Comparison of ENCODE assay signal across 8 cellular contexts in genomic region chr6:152380993-152381898, GRCh38.
DNase-seq lines count a peak whose midpoint lies in the region; ATAC-seq and TF ChIP-seq lines count a peak whose summit lies in the region.

No MANE protein-coding gene starts in this region.

- no peaks in the 10 kb centered on the region for H3K36me3 ChIP-seq in PC-9 (ENCODE audit: low read depth)
- no peaks in the 10 kb centered on the region for H3K36me3 ChIP-seq in esophagus (ENCODE audit: control insufficient read depth in 2 of 2, insufficient read depth in 2 of 2, low read length in 1 of 2)
- H3K36me3 ChIP-seq in vagina: peaks cover 0 to 4% of the 10 kb centered on the region in 2 donors

- POLR2A ChIA-PET in PC-9 (lab: Charles Lee; ENCODE audit: unreplicated experiment): no interaction called here

- intact Hi-C loops in PC-9 (cut with micrococcal nuclease; ENCODE audit: unreplicated experiment) (no loop called here), vagina (cut with DNase I) (no loop called here)

- no peak overlapping the region for H3K27ac ChIP-seq in PC-9
- H3K27ac ChIP-seq in esophagus (ENCODE audit: low read depth in 2 of 2, low read length in 1 of 2): peak overlapping the region; percentile 69 to 91
- H3K27ac ChIP-seq in vagina: peak overlapping the region; percentile 90

- CTCF ChIA-PET in PC-9 (lab: Charles Lee): no interaction called here

- no peaks in the 10 kb centered on the region for H3K9me2 ChIP-seq in PC-9 (ENCODE audit: insufficient read depth)

- H4K20me1 ChIP-seq in PC-9 (ENCODE audit: insufficient read depth): no peaks in the 10 kb centered on the region

- WGBS in esophagus, 2 donors: 22 to 23% methylated on average over 17 of the region's 17 CpGs

- peak; percentile 91 for DNase-seq in AG09309 (ENCODE audit: low read depth)
- peak in 1 of 2 experiments; percentile 31 for DNase-seq in PC-9
- DNase-seq in mucosa of gallbladder (ENCODE audit: low spot score): peak; percentile 72
- peak in 1 of 2 donors; percentile 94 for DNase-seq in vagina (ENCODE audit: extremely low spot score in 2 of 2)
- no peak for DNase-seq in NCI-H526 (lab: John Stamatoyannopoulos, UW)
- DNase-seq in NCI-H2196 (lab: John Stamatoyannopoulos, UW; ENCODE audit: unreplicated experiment): no peak

- BruUV-seq in PC-9 (replicated peaks; lab: Mats Ljungman, UMichigan): TSS peak; percentile 58

- TF ChIP-seq POLR2A in vagina (IDR thresholded peaks at IDR 0.05): peak in 1 of 2 donors; percentile 58

- H3K79me2 ChIP-seq in PC-9 (ENCODE audit: low read depth): no peaks in the 10 kb centered on the region

- H3F3A ChIP-seq in PC-9 (ENCODE audit: insufficient read depth, low read depth): no peaks in the 10 kb centered on the region

- TF ChIP-seq CTCF in AG09309 (IDR thresholded peaks at IDR 0.05; ENCODE audit: control insufficient read depth, insufficient read depth, low read depth, low read length, missing control alignments): no peak
- no peak for TF ChIP-seq CTCF in PC-9 (conservative IDR thresholded peaks at IDR 0.05)
- TF ChIP-seq CTCF in vagina (IDR thresholded peaks at IDR 0.05): no peak

- H3K27me3 ChIP-seq in PC-9 (ENCODE audit: insufficient read depth, low read depth) (no peaks in the 10 kb centered on the region), esophagus (ENCODE audit: control insufficient read depth in 1 of 2, insufficient read depth in 2 of 2, low read length in 2 of 2) (no peaks in the 10 kb centered on the region), vagina (no peaks in the 10 kb centered on the region)

- H3K4me3 ChIP-seq in AG09309 (ENCODE audit: control insufficient read depth, low read depth, low read length) (peak overlapping the region; percentile 72), PC-9 (no peak overlapping the region), esophagus (ENCODE audit: low read depth in 1 of 2, low read length in 2 of 2) (peak overlapping the region; percentile 39 to 44), vagina (peak overlapping the region; percentile 48 to 53)

- H3K9me3 ChIP-seq in PC-9 (ENCODE audit: insufficient read depth, low read depth) (no peaks in the 10 kb centered on the region), esophagus (ENCODE audit: control insufficient read depth in 2 of 2, insufficient read depth in 1 of 2, low read depth in 1 of 2, low read length in 1 of 2) (no peaks in the 10 kb centered on the region), vagina (no peaks in the 10 kb centered on the region)

- H3K4me1 ChIP-seq in PC-9 (replicated peaks; ENCODE audit: insufficient read depth) (no peaks in the 10 kb centered on the region; the same call in 1 of the 2 replicates), esophagus (ENCODE audit: control insufficient read depth in 2 of 2, insufficient read depth in 2 of 2, low read length in 1 of 2) (peaks cover 0 to 4% of the 10 kb centered on the region in 2 donors), vagina (peaks cover 18% of the 10 kb centered on the region)

- ATAC-seq in HG03565 (IDR thresholded peaks at IDR 0.05; ENCODE audit: unreplicated experiment): no peak

- H2AFZ ChIP-seq in PC-9: no peak overlapping the region

- no peak overlapping the region for H3K4me2 ChIP-seq in PC-9

Comparison
In these comparisons a context has a peak if more than half of its experiments do, and no peak if none do; other contexts are left out.
1. DNase-seq: peak in AG09309 (single experiment) and mucosa of gallbladder (single experiment); none in NCI-H526 (0 of 2) and NCI-H2196 (single experiment).